14 cellular contexts compared by ENCODE assay signal in the genomic region with DNA sequence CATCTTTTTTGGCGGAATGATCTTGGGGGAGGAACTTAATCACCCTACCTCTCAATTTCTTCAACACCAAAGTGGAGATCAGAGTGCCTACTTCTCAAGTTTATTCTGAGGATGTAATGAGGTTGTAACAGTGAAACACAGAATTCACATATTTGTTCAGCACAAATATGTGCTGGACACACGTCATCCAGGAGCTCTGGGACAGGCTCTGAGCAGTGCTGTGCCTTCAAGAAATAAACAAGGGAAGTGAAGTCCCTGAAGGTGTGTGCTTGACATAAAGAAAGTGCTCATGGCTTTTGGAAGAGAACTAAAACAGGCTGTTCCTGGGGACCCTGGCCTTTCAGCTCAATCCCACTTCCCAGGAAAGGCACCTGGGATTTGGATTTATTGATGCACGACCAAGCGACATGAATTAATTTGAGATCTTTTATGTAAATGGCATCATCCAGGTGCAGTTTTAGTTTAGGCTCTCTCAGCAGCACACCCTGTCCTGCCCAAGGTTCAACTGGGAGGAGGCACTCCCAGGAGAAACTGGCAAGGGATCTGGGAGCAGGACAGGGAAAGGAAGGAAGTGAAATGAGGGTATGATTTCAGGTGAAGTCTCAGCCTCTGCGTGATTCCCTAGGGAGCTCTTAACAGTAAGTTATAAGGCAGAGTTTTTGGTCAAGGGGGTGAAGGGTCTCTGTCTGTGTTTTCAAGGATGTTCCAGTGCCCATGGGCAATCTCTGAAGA.
"Had no signal": no experiment of that assay in that cellular context is flagged by ENCODE, and none has a peak within 500 bp of the region (broad histone marks: within the 10 kb centered on the region; RNA-seq: fewer than 3 reads in every experiment).

No MANE protein-coding gene starts in this region.

- H3K36me3 ChIP-seq: pancreas had no signal

- ATAC-seq: naive thymus-derived CD4-positive, alpha-beta T cell; pancreas; sciatic nerve; stimulated activated naive CD8-positive, alpha-beta T cell treated with anti-CD3 and anti-CD28 coated beads, Interleukin-15, Interleukin-2, amounts not matched to agents 100 U/mL and 50 U/mL, for 24 hours had no signal

- H3K4me3 ChIP-seq: lung, pancreas had no signal

- DNase-seq: activated CD4-positive, alpha-beta T cell treated with anti-CD3 and anti-CD28 coated beads, Interleukin-2, amount 50 U/mL, for 1 hour; activated naive CD8-positive, alpha-beta T cell treated with anti-CD3 and anti-CD28 coated beads for 36 hours; amygdala; central memory CD4-positive, alpha-beta T cell; effector CD8-positive, alpha-beta T cell; foreskin fibroblast; midbrain; naive thymus-derived CD4-positive, alpha-beta T cell; pancreas; stimulated activated naive CD8-positive, alpha-beta T cell treated with anti-CD3 and anti-CD28 coated beads, Interleukin-15, Interleukin-2, amounts not matched to agents 100 U/mL and 50 U/mL, for 24 hours; T-helper 9 cell; trophoblast cell had no signal

- H3K27ac ChIP-seq: pancreas had no signal

- H3K4me1 ChIP-seq: pancreas had no signal

- H3K27me3 ChIP-seq: pancreas had no signal

- H3K9me3 ChIP-seq: pancreas had no signal
